Comparison of ENCODE assay signal across 1 cellular context in the genomic region with DNA sequence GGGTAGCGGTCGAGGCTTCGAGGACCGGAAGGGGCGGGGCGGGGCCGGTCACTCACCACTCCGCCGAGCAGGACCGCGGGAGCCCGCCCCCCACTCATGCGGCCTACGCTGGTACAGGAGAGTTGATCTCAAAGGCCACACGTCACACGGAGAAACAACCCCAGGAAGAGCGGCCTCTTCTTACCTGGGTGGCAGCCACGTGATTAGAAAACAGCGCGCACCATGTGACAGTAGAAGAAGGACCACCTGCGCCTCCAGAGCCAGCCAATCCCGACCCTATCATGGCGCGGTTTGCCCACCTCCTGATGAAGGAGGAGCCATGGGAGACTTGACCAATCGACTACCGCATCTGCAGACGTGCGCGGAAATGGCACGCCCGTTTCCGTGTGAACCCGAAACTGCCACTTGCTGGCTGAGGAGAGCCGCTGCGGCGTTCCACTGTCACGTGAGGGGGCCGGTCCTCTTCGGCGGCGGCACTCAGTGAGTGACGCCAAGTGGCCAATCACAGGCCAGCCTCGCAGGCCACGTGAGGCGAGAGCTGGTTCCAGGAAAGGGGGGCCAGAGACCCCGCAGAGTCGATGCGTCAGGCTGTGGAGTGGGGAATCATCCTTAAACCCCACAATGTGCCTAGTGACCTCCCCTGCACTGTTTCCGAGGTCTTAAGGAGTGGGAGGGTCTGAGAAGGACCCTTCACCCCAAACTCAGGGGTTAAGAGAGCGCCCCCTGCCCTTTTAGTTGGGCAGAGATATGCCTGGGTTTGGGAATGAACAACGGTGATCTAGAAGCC.
TF ChIP-seq lines count a peak whose summit lies in the region.

A gene with protein sequence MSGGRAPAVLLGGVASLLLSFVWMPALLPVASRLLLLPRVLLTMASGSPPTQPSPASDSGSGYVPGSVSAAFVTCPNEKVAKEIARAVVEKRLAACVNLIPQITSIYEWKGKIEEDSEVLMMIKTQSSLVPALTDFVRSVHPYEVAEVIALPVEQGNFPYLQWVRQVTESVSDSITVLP (minus strand): TSS at position 205 of the 787 bp plus-strand sequence. CDS start 107 bp downstream, at position 98.

TF ChIP-seq in SK-N-SH, 30 proteins besides CTCF, POLR2A, EP300 and RAD21 (continued from another document):
- TF ChIP-seq ZBTB33 (IDR thresholded peaks at IDR 0.05; ENCODE audit: borderline replicate concordance, low read depth), result no peak
- peak; percentile 72 for TF ChIP-seq GABPA (IDR thresholded peaks at IDR 0.05; ENCODE audit: low read depth)
- no peak for TF ChIP-seq RXRA (IDR thresholded peaks at IDR 0.05; ENCODE audit: borderline replicate concordance, low read depth)
- TF ChIP-seq, protein P1, sequence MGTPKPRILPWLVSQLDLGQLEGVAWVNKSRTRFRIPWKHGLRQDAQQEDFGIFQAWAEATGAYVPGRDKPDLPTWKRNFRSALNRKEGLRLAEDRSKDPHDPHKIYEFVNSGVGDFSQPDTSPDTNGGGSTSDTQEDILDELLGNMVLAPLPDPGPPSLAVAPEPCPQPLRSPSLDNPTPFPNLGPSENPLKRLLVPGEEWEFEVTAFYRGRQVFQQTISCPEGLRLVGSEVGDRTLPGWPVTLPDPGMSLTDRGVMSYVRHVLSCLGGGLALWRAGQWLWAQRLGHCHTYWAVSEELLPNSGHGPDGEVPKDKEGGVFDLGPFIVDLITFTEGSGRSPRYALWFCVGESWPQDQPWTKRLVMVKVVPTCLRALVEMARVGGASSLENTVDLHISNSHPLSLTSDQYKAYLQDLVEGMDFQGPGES (IDR thresholded peaks at IDR 0.05; ENCODE audit: low read depth, low read length), result peak; percentile 40; the same call in 1 of the 2 replicates
- TF ChIP-seq RCOR1 (IDR thresholded peaks at IDR 0.05; ENCODE audit: low read length), result peak; percentile 67
- TF ChIP-seq, protein P2, sequence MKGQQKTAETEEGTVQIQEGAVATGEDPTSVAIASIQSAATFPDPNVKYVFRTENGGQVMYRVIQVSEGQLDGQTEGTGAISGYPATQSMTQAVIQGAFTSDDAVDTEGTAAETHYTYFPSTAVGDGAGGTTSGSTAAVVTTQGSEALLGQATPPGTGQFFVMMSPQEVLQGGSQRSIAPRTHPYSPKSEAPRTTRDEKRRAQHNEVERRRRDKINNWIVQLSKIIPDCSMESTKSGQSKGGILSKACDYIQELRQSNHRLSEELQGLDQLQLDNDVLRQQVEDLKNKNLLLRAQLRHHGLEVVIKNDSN (IDR thresholded peaks at IDR 0.05; ENCODE audit: borderline replicate concordance, low read depth), result peak; percentile 99
- no peak for TF ChIP-seq SMC3 (IDR thresholded peaks at IDR 0.05; ENCODE audit: low read depth, low read length)
- no peak for TF ChIP-seq FOXM1 (IDR thresholded peaks at IDR 0.05; ENCODE audit: low read depth)
- peak; percentile 23; the same call in 1 of the 2 replicates for TF ChIP-seq NRF1 (IDR thresholded peaks at IDR 0.05; ENCODE audit: low read depth, low read length)
- TF ChIP-seq JUND (IDR thresholded peaks at IDR 0.05), result no peak; the same call in 1 of the 2 replicates
- no peak for TF ChIP-seq FOXJ3 (CRISPR knock-in tag; IDR thresholded peaks at IDR 0.05)
- TF ChIP-seq GATA2 (CRISPR knock-in tag; IDR thresholded peaks at IDR 0.05), result no peak
- 0 out of 2 replicates have a peak, but pooled peaks have one; percentile 53 for TF ChIP-seq TAF1 (IDR thresholded peaks at IDR 0.05; ENCODE audit: borderline replicate concordance, low read depth, low read length)
- TF ChIP-seq NFIC (IDR thresholded peaks at IDR 0.05; ENCODE audit: borderline replicate concordance), result no peak
- TF ChIP-seq, protein P3, sequence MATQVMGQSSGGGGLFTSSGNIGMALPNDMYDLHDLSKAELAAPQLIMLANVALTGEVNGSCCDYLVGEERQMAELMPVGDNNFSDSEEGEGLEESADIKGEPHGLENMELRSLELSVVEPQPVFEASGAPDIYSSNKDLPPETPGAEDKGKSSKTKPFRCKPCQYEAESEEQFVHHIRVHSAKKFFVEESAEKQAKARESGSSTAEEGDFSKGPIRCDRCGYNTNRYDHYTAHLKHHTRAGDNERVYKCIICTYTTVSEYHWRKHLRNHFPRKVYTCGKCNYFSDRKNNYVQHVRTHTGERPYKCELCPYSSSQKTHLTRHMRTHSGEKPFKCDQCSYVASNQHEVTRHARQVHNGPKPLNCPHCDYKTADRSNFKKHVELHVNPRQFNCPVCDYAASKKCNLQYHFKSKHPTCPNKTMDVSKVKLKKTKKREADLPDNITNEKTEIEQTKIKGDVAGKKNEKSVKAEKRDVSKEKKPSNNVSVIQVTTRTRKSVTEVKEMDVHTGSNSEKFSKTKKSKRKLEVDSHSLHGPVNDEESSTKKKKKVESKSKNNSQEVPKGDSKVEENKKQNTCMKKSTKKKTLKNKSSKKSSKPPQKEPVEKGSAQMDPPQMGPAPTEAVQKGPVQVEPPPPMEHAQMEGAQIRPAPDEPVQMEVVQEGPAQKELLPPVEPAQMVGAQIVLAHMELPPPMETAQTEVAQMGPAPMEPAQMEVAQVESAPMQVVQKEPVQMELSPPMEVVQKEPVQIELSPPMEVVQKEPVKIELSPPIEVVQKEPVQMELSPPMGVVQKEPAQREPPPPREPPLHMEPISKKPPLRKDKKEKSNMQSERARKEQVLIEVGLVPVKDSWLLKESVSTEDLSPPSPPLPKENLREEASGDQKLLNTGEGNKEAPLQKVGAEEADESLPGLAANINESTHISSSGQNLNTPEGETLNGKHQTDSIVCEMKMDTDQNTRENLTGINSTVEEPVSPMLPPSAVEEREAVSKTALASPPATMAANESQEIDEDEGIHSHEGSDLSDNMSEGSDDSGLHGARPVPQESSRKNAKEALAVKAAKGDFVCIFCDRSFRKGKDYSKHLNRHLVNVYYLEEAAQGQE (IDR thresholded peaks at IDR 0.05; ENCODE audit: low read depth, low read length), result no peak
- peak; percentile 99 for TF ChIP-seq USF2 (IDR thresholded peaks at IDR 0.05; ENCODE audit: borderline replicate concordance, low read depth, low read length)
- TF ChIP-seq TCF12 (IDR thresholded peaks at IDR 0.05), result no peak; the same call in 1 of the 2 replicates
